ENCODE assay signal across 8 cellular contexts in genomic region chr3:141402476-141403171, GRCh38. TPM values are rescaled to one million over a fixed set of nuclear protein-coding genes. Genes with fewer than 3 reads are reported as not detected.
DNase-seq lines count a peak whose midpoint lies in the region; ATAC-seq and TF ChIP-seq lines count a peak whose summit lies in the region.

No MANE protein-coding gene starts in this region.

- peak overlapping the region; percentile 86 for H2AFZ ChIP-seq in mammary epithelial cell (ENCODE audit: low read depth, low read length)

- POLR2A ChIA-PET in CD8-positive, alpha-beta memory T cell (lab: Charles Lee), result interaction anchor here (1.0 to 4.2 kb wide), 7 partner anchors 9 to 171 kb away, joined by 3 to 65 read pairs (median 5); partner anchors contain the start of gene PXYLP1

- intact Hi-C loops in mammary epithelial cell (cut with micrococcal nuclease), result loop anchor here (2.0 to 5.0 kb wide), 2 partner anchors 40 to 68 kb away; no protein-coding TSS in a partner anchor

- peak; percentile 21 to 70 (median 44) for DNase-seq in CD8-positive, alpha-beta memory T cell
- peak; percentile 31 for DNase-seq in T-helper 2 cell treated with Interferon-gamma antibody and Interleukin-4, amounts not matched to agents 5 μg/mL and 100 μg/mL, for 36 hours (ENCODE audit: low spot score)
- DNase-seq in mammary epithelial cell, result no peak
- peak; percentile 67 for DNase-seq in iPS-NIHi7 (ENCODE audit: extremely low spot score)
- DNase-seq in T1000 (lab: John Stamatoyannopoulos, UW), result no peak

- H3K36me3 ChIP-seq in CD8-positive, alpha-beta memory T cell (ENCODE audit: insufficient read depth, low read length), result peaks cover 22% of the 10 kb centered on the region
- H3K36me3 ChIP-seq in mammary epithelial cell (ENCODE audit: insufficient read depth, low read length) (peaks cover 11% of the 10 kb centered on the region), skeletal muscle tissue (ENCODE audit: control insufficient read depth in 3 of 3, insufficient read depth in 3 of 3, low read length in 3 of 3) (peaks cover 9 to 25% (median 22%) of the 10 kb centered on the region in 3 donors)

- H4K20me1 ChIP-seq in mammary epithelial cell (ENCODE audit: insufficient read depth, low read length), result no peaks in the 10 kb centered on the region

- CTCF ChIA-PET in CD8-positive, alpha-beta memory T cell (lab: Charles Lee), result interaction anchor here (0.6 to 7.3 kb wide), 8 partner anchors 8 to 95 kb away, joined by 3 to 45 read pairs (median 6); no protein-coding TSS in a partner anchor
- CTCF ChIA-PET in mammary epithelial cell (lab: Charles Lee; ENCODE audit: low non-redundant PET), result no interaction called here

- 3% methylated on average over 8 of the region's 58 CpGs for WGBS in mammary epithelial cell (ENCODE audit: low coverage, missing lambda C conversion rate)

- H3K36me3 Mint-ChIP-seq in CD8-positive, alpha-beta memory T cell, result peaks cover 17 to 49% (median 18%) of the 10 kb centered on the region in 3 donors
- peaks cover 25% of the 10 kb centered on the region for H3K36me3 Mint-ChIP-seq in T-helper 2 cell treated with Interferon-gamma antibody and Interleukin-4, amounts not matched to agents 5 μg/mL and 100 μg/mL, for 36 hours (ENCODE audit: low read depth)

- H3K79me2 ChIP-seq in mammary epithelial cell (ENCODE audit: insufficient read depth, low read length), result peaks cover 45% of the 10 kb centered on the region

- peak overlapping the region; percentile 85 for H3K4me2 ChIP-seq in mammary epithelial cell (ENCODE audit: insufficient read depth, low read depth, low read length)

- in situ Hi-C loops in mammary epithelial cell (cut with MboI; ENCODE audit: low sequenced_read_pairs in 2 of 2), result no loop called here

- no peaks in the 10 kb centered on the region for H3K27me3 Mint-ChIP-seq in CD8-positive, alpha-beta memory T cell
- no peaks in the 10 kb centered on the region for H3K27me3 Mint-ChIP-seq in T-helper 2 cell treated with Interferon-gamma antibody and Interleukin-4, amounts not matched to agents 5 μg/mL and 100 μg/mL, for 36 hours (ENCODE audit: low read depth)

- no peaks in the 10 kb centered on the region for H3K9me3 Mint-ChIP-seq in CD8-positive, alpha-beta memory T cell
- peaks cover under 1% of the 10 kb centered on the region for H3K9me3 Mint-ChIP-seq in T-helper 2 cell treated with Interferon-gamma antibody and Interleukin-4, amounts not matched to agents 5 μg/mL and 100 μg/mL, for 36 hours

- TF ChIP-seq CTCF in mammary epithelial cell (conservative IDR thresholded peaks at IDR 0.05 in 1 of 2, IDR thresholded peaks at IDR 0.05 in 1 of 2; ENCODE audit: extremely low read depth in 1 of 2, insufficient read depth in 1 of 2, low read depth in 1 of 2, low read length in 2 of 2), result no peak

- H3K4me3 ChIP-seq in CD8-positive, alpha-beta memory T cell (ENCODE audit: low read length), result peak overlapping the region; percentile 75
- H3K4me3 ChIP-seq in mammary epithelial cell (replicated peaks in 1 of 3; ENCODE audit: insufficient read depth in 1 of 3, low read depth in 2 of 3, low read length in 3 of 3) (peak overlapping the region; percentile 60 to 65 (median 61)), skeletal muscle tissue (ENCODE audit: low read length in 3 of 3) (peak overlapping the region; percentile 81 to 84 (median 81))

- peak overlapping the region; percentile 55 for H3K27ac ChIP-seq in CD8-positive, alpha-beta memory T cell (ENCODE audit: low read depth, low read length)
- H3K27ac ChIP-seq in mammary epithelial cell (ENCODE audit: insufficient read depth, low read depth, low read length) (peak overlapping the region; percentile 58), skeletal muscle tissue (ENCODE audit: low read depth, low read length) (peak overlapping the region; percentile 87)

- no peaks in the 10 kb centered on the region for H3K27me3 ChIP-seq in CD8-positive, alpha-beta memory T cell (ENCODE audit: insufficient read depth, low read length, poor library complexity, severe bottlenecking)
- H3K27me3 ChIP-seq in mammary epithelial cell (ENCODE audit: insufficient read depth, low read length) (no peaks in the 10 kb centered on the region), skeletal muscle tissue (ENCODE audit: control insufficient read depth in 3 of 3, insufficient read depth in 3 of 3, low read length in 3 of 3) (no peaks in the 10 kb centered on the region)

- no peaks in the 10 kb centered on the region for H3K9me3 ChIP-seq in CD8-positive, alpha-beta memory T cell (ENCODE audit: low read length)
- H3K9me3 ChIP-seq in mammary epithelial cell (replicated peaks; ENCODE audit: insufficient read depth, low read length) (no peaks in the 10 kb centered on the region), skeletal muscle tissue (ENCODE audit: control insufficient read depth in 3 of 3, low read length in 3 of 3) (no peaks in the 10 kb centered on the region)

- H3K4me1 ChIP-seq in CD8-positive, alpha-beta memory T cell (ENCODE audit: insufficient read depth, low read length), result peaks cover 61% of the 10 kb centered on the region
- H3K4me1 ChIP-seq in mammary epithelial cell (ENCODE audit: insufficient read depth, low read length) (peaks cover 52% of the 10 kb centered on the region), skeletal muscle tissue (ENCODE audit: control insufficient read depth in 3 of 3, insufficient read depth in 3 of 3, low read length in 3 of 3) (peaks cover 15 to 32% (median 26%) of the 10 kb centered on the region in 3 donors)

- ATAC-seq in GM19397 (IDR thresholded peaks at IDR 0.05; ENCODE audit: unreplicated experiment) (peak; percentile 65), HG03469 (IDR thresholded peaks at IDR 0.05; ENCODE audit: unreplicated experiment) (peak; percentile 18)

- peaks cover 59 to 77% (median 74%) of the 10 kb centered on the region in 3 donors for H3K4me1 Mint-ChIP-seq in CD8-positive, alpha-beta memory T cell
- peaks cover 21% of the 10 kb centered on the region for H3K4me1 Mint-ChIP-seq in T-helper 2 cell treated with Interferon-gamma antibody and Interleukin-4, amounts not matched to agents 5 μg/mL and 100 μg/mL, for 36 hours (ENCODE audit: low read depth)

- peak overlapping the region; percentile 65 for H3K9ac ChIP-seq in mammary epithelial cell (ENCODE audit: insufficient read depth, low read length)
- peak overlapping the region; percentile 76 to 90 (median 83) for H3K9ac ChIP-seq in skeletal muscle tissue (ENCODE audit: low read depth in 1 of 3, low read length in 3 of 3)

- no TSS peak for BruUV-seq in mammary epithelial cell (replicated peaks; lab: Mats Ljungman, UMichigan)

- H3K27ac Mint-ChIP-seq in CD8-positive, alpha-beta memory T cell, result peak overlapping the region; percentile 92 to 97 (median 96)
- H3K27ac Mint-ChIP-seq in T-helper 2 cell treated with Interferon-gamma antibody and Interleukin-4, amounts not matched to agents 5 μg/mL and 100 μg/mL, for 36 hours, result peak overlapping the region; percentile 78

- dilution Hi-C loops in mammary epithelial cell (cut with HindIII; ENCODE audit: low sequenced_read_pairs), result no loop called here

- H3K4me3 Mint-ChIP-seq in CD8-positive, alpha-beta memory T cell, result peak overlapping the region; percentile 93 to 99 (median 96)
- H3K4me3 Mint-ChIP-seq in T-helper 2 cell treated with Interferon-gamma antibody and Interleukin-4, amounts not matched to agents 5 μg/mL and 100 μg/mL, for 36 hours, result peak overlapping the region; percentile 84

RNA-seq across cellular contexts. Expression of gene ZBTB38, which starts 34.3 kb away (rescaled TPM):
- total RNA-seq in CD8-positive, alpha-beta memory T cell, result 10 to 100 TPM; 78.6 to 87.1 TPM
- 115 TPM for polyA plus RNA-seq in CD8-positive, alpha-beta memory T cell
- 100 to 1,000 TPM in 1 of 2 donors, 10 to 100 TPM in 1; 64.7 to 110 TPM for total RNA-seq in mammary epithelial cell
- polyA plus RNA-seq in mammary epithelial cell, result 33.8 TPM
- polyA minus RNA-seq in mammary epithelial cell, result 57.1 TPM
- total RNA-seq in skeletal muscle tissue, result 29.7 TPM

Comparison
In these comparisons a context has a peak if more than half of its experiments do, and no peak if none do; other contexts are left out.
1. DNase-seq: peak in CD8-positive, alpha-beta memory T cell (5 of 5), T-helper 2 cell treated with Interferon-gamma antibody and Interleukin-4, amounts not matched to agents 5 μg/mL and 100 μg/mL, for 36 hours (single experiment) and iPS-NIHi7 (single experiment); none in mammary epithelial cell (single experiment) and T1000 (single experiment).
2. Peak in every context shown above with its lines, with median percentiles within 50 percentile points of each other: H3K27ac ChIP-seq and H3K4me3 ChIP-seq.